Comparison of ENCODE assay signal across 11 cellular contexts in the genomic region with DNA sequence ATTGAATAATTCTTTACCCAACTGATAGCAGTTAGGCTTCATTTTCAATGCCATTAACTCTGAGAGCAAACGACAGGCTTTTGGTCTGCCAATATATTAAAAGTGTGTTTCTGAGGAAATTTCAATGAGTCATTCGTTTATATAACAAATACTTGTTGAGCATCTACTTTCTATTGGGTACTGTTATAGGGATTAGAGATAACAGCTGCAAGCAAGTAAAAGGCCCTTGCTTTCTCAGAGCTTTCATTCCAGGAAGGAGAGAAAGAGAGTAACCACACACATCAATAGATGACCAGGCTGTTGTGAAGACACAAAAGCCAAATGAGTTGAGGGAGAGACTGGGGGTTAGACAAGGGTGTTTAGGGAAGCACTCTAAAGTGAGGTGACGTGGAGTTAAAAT. TPM values are rescaled to one million over a fixed set of nuclear protein-coding genes. Genes with fewer than 3 reads are reported as not detected.
A peak's percentile ranks its signal among the peaks of the same experiment; 100 is the strongest.
DNase-seq lines count a peak whose midpoint lies in the region; ATAC-seq and TF ChIP-seq lines count a peak whose summit lies in the region.
"Had no signal": no experiment of that assay in that cellular context is flagged by ENCODE, and none has a peak within 500 bp of the region (broad histone marks: within the 10 kb centered on the region; RNA-seq: fewer than 3 reads in every experiment).

No MANE protein-coding gene starts in this region.

- H3K27me3 Mint-ChIP-seq in activated CD8-positive, alpha-beta memory T cell treated with anti-CD3 and anti-CD28 coated beads, Interleukin-2, amount 10 ng/mL, durations not matched to agents 7 days and 5 days, result no peaks in the 10 kb centered on the region
- no peaks in the 10 kb centered on the region for H3K27me3 Mint-ChIP-seq in activated CD8-positive, alpha-beta T cell treated with anti-CD3 and anti-CD28 coated beads, Interleukin-2, amount 10 ng/mL, durations not matched to agents 7 days and 5 days (ENCODE audit: low read depth)
- H3K27me3 Mint-ChIP-seq in endothelial cell (ENCODE audit: unreplicated experiment), result no peaks in the 10 kb centered on the region

- no peak for TF ChIP-seq EP300 in tibial nerve (IDR thresholded peaks at IDR 0.05)

- peaks cover 93% of the 10 kb centered on the region for H3K4me1 Mint-ChIP-seq in activated CD8-positive, alpha-beta memory T cell treated with anti-CD3 and anti-CD28 coated beads, Interleukin-2, amount 10 ng/mL, durations not matched to agents 7 days and 5 days
- peaks cover 96% of the 10 kb centered on the region for H3K4me1 Mint-ChIP-seq in activated CD8-positive, alpha-beta T cell treated with anti-CD3 and anti-CD28 coated beads, Interleukin-2, amount 10 ng/mL, durations not matched to agents 7 days and 5 days (ENCODE audit: low read depth)
- peaks cover 23% of the 10 kb centered on the region for H3K4me1 Mint-ChIP-seq in endothelial cell (ENCODE audit: unreplicated experiment)

- CTCF ChIA-PET in activated CD8-positive, alpha-beta memory T cell treated with anti-CD3 and anti-CD28 coated beads, Interleukin-2, amount 10 ng/mL, durations not matched to agents 7 days and 5 days (lab: Charles Lee), result interaction anchor here (0.6 to 7.8 kb wide), 4 partner anchors 10 to 61 kb away, joined by 3 to 64 read pairs (median 5); partner anchors contain the start of gene CD44
- CTCF ChIA-PET in activated CD8-positive, alpha-beta T cell treated with anti-CD3 and anti-CD28 coated beads, Interleukin-2, amount 10 ng/mL, durations not matched to agents 7 days and 5 days (lab: Charles Lee), result interaction anchor here (1.3 to 4.3 kb wide), 7 partner anchors 11 to 134 kb away, joined by 3 to 31 read pairs (median 5); no protein-coding TSS in a partner anchor

- POLR2A ChIA-PET in activated CD8-positive, alpha-beta T cell treated with anti-CD3 and anti-CD28 coated beads, Interleukin-2, amount 10 ng/mL, durations not matched to agents 7 days and 5 days (lab: Charles Lee), result interaction anchor here (0.6 to 4.5 kb wide), 8 partner anchors 9 to 175 kb away, joined by 3 to 39 read pairs (median 4); partner anchors contain the start of gene CD44

- H3K36me3 ChIP-seq in tibial nerve, result peaks cover 0 to 21% (median 3%) of the 10 kb centered on the region in 3 donors

- no peaks in the 10 kb centered on the region for H3K9me3 Mint-ChIP-seq in activated CD8-positive, alpha-beta memory T cell treated with anti-CD3 and anti-CD28 coated beads, Interleukin-2, amount 10 ng/mL, durations not matched to agents 7 days and 5 days (ENCODE audit: low read depth)
- no peaks in the 10 kb centered on the region for H3K9me3 Mint-ChIP-seq in activated CD8-positive, alpha-beta T cell treated with anti-CD3 and anti-CD28 coated beads, Interleukin-2, amount 10 ng/mL, durations not matched to agents 7 days and 5 days (ENCODE audit: insufficient read depth)
- H3K9me3 Mint-ChIP-seq in endothelial cell (ENCODE audit: unreplicated experiment), result no peaks in the 10 kb centered on the region

- no peak overlapping the region for H3K4me3 ChIP-seq in tibial nerve
- H3K4me3 ChIP-seq: testis had no signal

- TF ChIP-seq POLR2A in tibial nerve (IDR thresholded peaks at IDR 0.05), result no peak

- no peaks in the 10 kb centered on the region for H3K27me3 ChIP-seq in tibial nerve
- H3K27me3 ChIP-seq: testis had no signal

- H3K27ac ChIP-seq in tibial nerve, result peak overlapping the region in 3 of 4 donors; percentile 40 to 63 (median 52)
- H3K27ac ChIP-seq: testis had no signal

- peak overlapping the region; percentile 80 for H3K27ac Mint-ChIP-seq in activated CD8-positive, alpha-beta memory T cell treated with anti-CD3 and anti-CD28 coated beads, Interleukin-2, amount 10 ng/mL, durations not matched to agents 7 days and 5 days
- H3K27ac Mint-ChIP-seq in activated CD8-positive, alpha-beta T cell treated with anti-CD3 and anti-CD28 coated beads, Interleukin-2, amount 10 ng/mL, durations not matched to agents 7 days and 5 days, result peak overlapping the region; percentile 87
- H3K27ac Mint-ChIP-seq in endothelial cell (ENCODE audit: unreplicated experiment), result no peak overlapping the region

- intact Hi-C loops in Right ventricle myocardium superior (cut with DNase I), result no loop called here

- no peak overlapping the region for H3K4me3 Mint-ChIP-seq in activated CD8-positive, alpha-beta memory T cell treated with anti-CD3 and anti-CD28 coated beads, Interleukin-2, amount 10 ng/mL, durations not matched to agents 7 days and 5 days
- H3K4me3 Mint-ChIP-seq in activated CD8-positive, alpha-beta T cell treated with anti-CD3 and anti-CD28 coated beads, Interleukin-2, amount 10 ng/mL, durations not matched to agents 7 days and 5 days, result peak overlapping the region; percentile 37
- H3K4me3 Mint-ChIP-seq in endothelial cell (ENCODE audit: unreplicated experiment), result no peak overlapping the region

- TF ChIP-seq CTCF in tibial nerve (IDR thresholded peaks at IDR 0.05), result no peak
- no peak for TF ChIP-seq CTCF in endothelial cell (IDR thresholded peaks at IDR 0.05; ENCODE audit: unreplicated experiment)

- no peak for ATAC-seq in activated CD8-positive, alpha-beta memory T cell treated with anti-CD3 and anti-CD28 coated beads, Interleukin-2, amount 10 ng/mL, durations not matched to agents 7 days and 5 days
- ATAC-seq in activated CD8-positive, alpha-beta T cell treated with anti-CD3 and anti-CD28 coated beads, Interleukin-2, amount 10 ng/mL, durations not matched to agents 7 days and 5 days, result peak; percentile 13
- ATAC-seq in HG03432 (IDR thresholded peaks at IDR 0.05; ENCODE audit: unreplicated experiment) (no peak), Right ventricle myocardium superior (ENCODE audit: poor library complexity) (no peak)

- DNase-seq in activated CD8-positive, alpha-beta memory T cell treated with anti-CD3 and anti-CD28 coated beads, Interleukin-2, amount 10 ng/mL, durations not matched to agents 7 days and 5 days, result no peak
- DNase-seq in activated CD8-positive, alpha-beta memory T cell treated with anti-CD3 and anti-CD28 coated beads, Interleukin-2, amount 50 U/mL, for 48 hours, result no peak
- no peak for DNase-seq in activated CD8-positive, alpha-beta T cell treated with anti-CD3 and anti-CD28 coated beads, Interleukin-2, amount 10 ng/mL, durations not matched to agents 7 days and 5 days
- peak; percentile 96 for DNase-seq in iris pigment epithelial cell (ENCODE audit: low read depth)
- DNase-seq in tibial nerve (ENCODE audit: low spot score in 2 of 2), result no peak
- DNase-seq in Right ventricle myocardium superior, result no peak
- DNase-seq in endothelial cell (ENCODE audit: low spot score), result no peak
- DNase-seq: head of caudate nucleus, NCI-H82, testis had no signal

- H3K9me3 ChIP-seq in tibial nerve, result no peaks in the 10 kb centered on the region
- H3K9me3 ChIP-seq: testis had no signal

- H3K4me1 ChIP-seq in tibial nerve, result peaks cover 3 to 56% (median 46%) of the 10 kb centered on the region in 4 donors
- H3K4me1 ChIP-seq: testis had no signal

- peaks cover 60% of the 10 kb centered on the region for H3K36me3 Mint-ChIP-seq in activated CD8-positive, alpha-beta memory T cell treated with anti-CD3 and anti-CD28 coated beads, Interleukin-2, amount 10 ng/mL, durations not matched to agents 7 days and 5 days
- H3K36me3 Mint-ChIP-seq in activated CD8-positive, alpha-beta T cell treated with anti-CD3 and anti-CD28 coated beads, Interleukin-2, amount 10 ng/mL, durations not matched to agents 7 days and 5 days (ENCODE audit: low read depth), result peaks cover 79% of the 10 kb centered on the region
- H3K36me3 Mint-ChIP-seq in endothelial cell (ENCODE audit: low read depth, unreplicated experiment), result no peaks in the 10 kb centered on the region

- 48 to 60% methylated on average over 3 of the region's 3 CpGs for WGBS in tibial nerve, 2 donors

RNA-seq across cellular contexts. Expression of gene CD44, which starts 35.7 kb away (rescaled TPM):
- total RNA-seq in activated CD8-positive, alpha-beta memory T cell treated with anti-CD3 and anti-CD28 coated beads, Interleukin-2, amount 10 ng/mL, durations not matched to agents 7 days and 5 days, result 100 to 1,000 TPM; 212 to 294 TPM
- 100 to 1,000 TPM; 398 to 399 TPM for total RNA-seq in activated CD8-positive, alpha-beta T cell treated with anti-CD3 and anti-CD28 coated beads, Interleukin-2, amount 10 ng/mL, durations not matched to agents 7 days and 5 days
- total RNA-seq in tibial nerve (100 to 1,000 TPM in 1 of 4 donors, 10 to 100 TPM in 3; 67.1 to 180 (median 84.8) TPM), Right ventricle myocardium superior (15.4 TPM), endothelial cell (ENCODE audit: unreplicated experiment) (155 TPM)
